20 cellular contexts compared by ENCODE assay signal in the genomic region with DNA sequence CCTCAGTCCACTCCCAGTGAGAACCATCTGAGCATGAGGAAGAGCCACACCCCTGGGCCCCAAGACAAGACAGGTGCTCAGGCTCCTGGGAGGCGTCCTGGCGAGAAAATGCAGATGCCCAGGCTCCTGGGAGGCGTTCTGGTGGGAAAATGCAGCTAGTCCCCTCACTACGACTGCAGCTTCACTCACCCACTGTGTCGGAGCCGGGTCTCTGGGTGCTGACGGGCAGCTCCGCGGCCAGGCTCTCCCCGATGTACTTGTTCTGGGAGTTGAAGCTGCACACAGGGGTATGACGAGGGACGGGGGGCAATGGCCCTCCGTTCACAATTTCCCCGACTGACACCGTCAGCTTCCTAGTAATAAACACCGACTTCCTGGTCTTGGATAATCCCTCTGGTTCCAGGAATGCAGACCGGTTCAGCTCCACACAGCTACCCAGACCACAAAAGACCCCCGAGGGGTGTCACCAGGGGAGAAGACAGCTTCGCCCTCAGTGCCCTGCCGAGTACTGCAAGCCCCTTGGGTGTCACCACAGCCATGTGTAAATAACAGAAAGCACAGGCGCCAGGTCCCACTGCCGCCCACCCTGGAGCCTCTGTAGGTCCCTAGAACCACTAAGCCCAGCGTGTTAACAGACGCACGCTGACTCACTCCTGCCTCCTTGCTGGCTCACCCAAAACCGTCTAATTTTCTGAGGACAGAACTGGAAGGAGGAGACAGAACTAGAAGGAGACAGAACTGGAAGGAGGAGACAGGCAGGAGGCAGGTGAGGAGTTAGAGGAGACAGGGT. TPM values are rescaled to one million over a fixed set of nuclear protein-coding genes. Genes with fewer than 3 reads are reported as not detected.
A peak's percentile ranks its signal among the peaks of the same experiment; 100 is the strongest.
DNase-seq lines count a peak whose midpoint lies in the region; ATAC-seq and TF ChIP-seq lines count a peak whose summit lies in the region.
"Had no signal": no experiment of that assay in that cellular context is flagged by ENCODE, and none has a peak within 500 bp of the region (broad histone marks: within the 10 kb centered on the region; RNA-seq: fewer than 3 reads in every experiment).

No MANE protein-coding gene starts in this region.

- no peak overlapping the region for H3K4me3 Mint-ChIP-seq in activated naive CD8-positive, alpha-beta T cell treated with anti-CD3 and anti-CD28 coated beads, Interleukin-2, amount 10 ng/mL, durations not matched to agents 7 days and 5 days
- no peak overlapping the region for H3K4me3 Mint-ChIP-seq in activated naive CD8-positive, alpha-beta T cell treated with anti-CD3 and anti-CD28 coated beads, Interleukin-2, amount 50 U/mL, for 24 hours
- H3K4me3 Mint-ChIP-seq in stimulated activated effector memory CD8-positive, alpha-beta T cell treated with anti-CD3 and anti-CD28 coated beads, Interleukin-12 subunit alpha, Interleukin-12 subunit beta, amount 100 ng/mL, for 72 hours, result no peak overlapping the region
- H3K4me3 Mint-ChIP-seq: activated B cell treated with CpG ODN at 0.5 μM for 24 hours; activated CD4-positive, alpha-beta memory T cell treated with anti-CD3 and anti-CD28 coated beads, Interleukin-2, amount 10 ng/mL, durations not matched to agents 7 days and 5 days; stimulated activated naive CD8-positive, alpha-beta T cell treated with anti-CD3 and anti-CD28 coated beads, Interleukin-15, amount 100 ng/mL, for 72 hours had no signal

- H3K36me3 Mint-ChIP-seq in activated naive CD8-positive, alpha-beta T cell treated with anti-CD3 and anti-CD28 coated beads, Interleukin-2, amount 10 ng/mL, durations not matched to agents 7 days and 5 days, result peaks cover 13% of the 10 kb centered on the region
- peaks cover 34% of the 10 kb centered on the region for H3K36me3 Mint-ChIP-seq in activated naive CD8-positive, alpha-beta T cell treated with anti-CD3 and anti-CD28 coated beads, Interleukin-2, amount 50 U/mL, for 24 hours (ENCODE audit: low read depth)
- H3K36me3 Mint-ChIP-seq in stimulated activated effector memory CD8-positive, alpha-beta T cell treated with anti-CD3 and anti-CD28 coated beads, Interleukin-12 subunit alpha, Interleukin-12 subunit beta, amount 100 ng/mL, for 72 hours, result peaks cover 96% of the 10 kb centered on the region

- TF ChIP-seq CTCF in fibroblast of mammary gland (conservative IDR thresholded peaks at IDR 0.05; ENCODE audit: control insufficient read depth, insufficient read depth, low read depth, low read length), result no peak

- H3K9me3 Mint-ChIP-seq in activated naive CD8-positive, alpha-beta T cell treated with anti-CD3 and anti-CD28 coated beads, Interleukin-2, amount 10 ng/mL, durations not matched to agents 7 days and 5 days, result no peaks in the 10 kb centered on the region
- H3K9me3 Mint-ChIP-seq in activated naive CD8-positive, alpha-beta T cell treated with anti-CD3 and anti-CD28 coated beads, Interleukin-2, amount 50 U/mL, for 24 hours, result no peaks in the 10 kb centered on the region
- H3K9me3 Mint-ChIP-seq in stimulated activated effector memory CD8-positive, alpha-beta T cell treated with anti-CD3 and anti-CD28 coated beads, Interleukin-12 subunit alpha, Interleukin-12 subunit beta, amount 100 ng/mL, for 72 hours, result no peaks in the 10 kb centered on the region
- H3K9me3 Mint-ChIP-seq: activated B cell treated with CpG ODN at 0.5 μM for 24 hours; activated CD4-positive, alpha-beta memory T cell treated with anti-CD3 and anti-CD28 coated beads, Interleukin-2, amount 10 ng/mL, durations not matched to agents 7 days and 5 days; stimulated activated naive CD8-positive, alpha-beta T cell treated with anti-CD3 and anti-CD28 coated beads, Interleukin-15, amount 100 ng/mL, for 72 hours had no signal

- ATAC-seq in activated naive CD8-positive, alpha-beta T cell treated with anti-CD3 and anti-CD28 coated beads, Interleukin-2, amount 10 ng/mL, durations not matched to agents 7 days and 5 days (ENCODE audit: low read depth), result peak; percentile 25
- ATAC-seq in activated naive CD8-positive, alpha-beta T cell treated with anti-CD3 and anti-CD28 coated beads, Interleukin-2, amount 50 U/mL, for 24 hours, result no peak
- no peak for ATAC-seq in stimulated activated effector memory CD8-positive, alpha-beta T cell treated with anti-CD3 and anti-CD28 coated beads, Interleukin-12 subunit alpha, Interleukin-12 subunit beta, amount 100 ng/mL, for 72 hours
- ATAC-seq in GM21619 (IDR thresholded peaks at IDR 0.05; ENCODE audit: unreplicated experiment), result no peak
- ATAC-seq: stimulated activated naive CD8-positive, alpha-beta T cell treated with anti-CD3 and anti-CD28 coated beads, Interleukin-15, amount 100 ng/mL, for 72 hours had no signal

- no peaks in the 10 kb centered on the region for H3K27me3 Mint-ChIP-seq in activated naive CD8-positive, alpha-beta T cell treated with anti-CD3 and anti-CD28 coated beads, Interleukin-2, amount 10 ng/mL, durations not matched to agents 7 days and 5 days
- no peaks in the 10 kb centered on the region for H3K27me3 Mint-ChIP-seq in activated naive CD8-positive, alpha-beta T cell treated with anti-CD3 and anti-CD28 coated beads, Interleukin-2, amount 50 U/mL, for 24 hours
- H3K27me3 Mint-ChIP-seq: activated B cell treated with CpG ODN at 0.5 μM for 24 hours; activated CD4-positive, alpha-beta memory T cell treated with anti-CD3 and anti-CD28 coated beads, Interleukin-2, amount 10 ng/mL, durations not matched to agents 7 days and 5 days; stimulated activated naive CD8-positive, alpha-beta T cell treated with anti-CD3 and anti-CD28 coated beads, Interleukin-15, amount 100 ng/mL, for 72 hours had no signal

- no peak for DNase-seq in activated naive CD8-positive, alpha-beta T cell treated with anti-CD3 and anti-CD28 coated beads, Interleukin-2, amount 10 ng/mL, durations not matched to agents 7 days and 5 days
- DNase-seq in activated naive CD8-positive, alpha-beta T cell treated with anti-CD3 and anti-CD28 coated beads, Interleukin-2, amount 50 U/mL, for 24 hours, result no peak
- DNase-seq in fibroblast of mammary gland (ENCODE audit: low read depth) (peak; percentile 7), T-helper 9 cell (no peak)
- no peak for DNase-seq in stimulated activated effector memory CD8-positive, alpha-beta T cell treated with anti-CD3 and anti-CD28 coated beads, Interleukin-12 subunit alpha, Interleukin-12 subunit beta, amount 100 ng/mL, for 72 hours (ENCODE audit: low spot score in 2 of 2)
- DNase-seq: activated B cell treated with CpG ODN at 0.5 μM for 24 hours; activated CD4-positive, alpha-beta memory T cell treated with anti-CD3 and anti-CD28 coated beads, Interleukin-2, amount 10 ng/mL, durations not matched to agents 7 days and 5 days; activated gamma-delta T cell; BE2C; DND-41; Kasumi-1; NCI-H1092; NCI-H187 treated with DMSO at 0.1 percent for 48 hours; NCI-H69; SK-N-SH; stimulated activated CD4-positive, alpha-beta T cell treated with anti-CD3 and anti-CD28 coated beads, Interleukin-4, amount 100 ng/mL, for 24 hours; stimulated activated naive CD8-positive, alpha-beta T cell treated with anti-CD3 and anti-CD28 coated beads, Interleukin-15, amount 100 ng/mL, for 72 hours; transverse colon had no signal

- POLR2A ChIA-PET in activated naive CD8-positive, alpha-beta T cell treated with anti-CD3 and anti-CD28 coated beads, Interleukin-2, amount 10 ng/mL, durations not matched to agents 7 days and 5 days (lab: Charles Lee), result interaction anchor here (0.6 to 0.7 kb wide), 2 partner anchors 19 to 368 kb away, joined by 3 to 4 read pairs; no protein-coding TSS in a partner anchor

- H3K27ac Mint-ChIP-seq in activated naive CD8-positive, alpha-beta T cell treated with anti-CD3 and anti-CD28 coated beads, Interleukin-2, amount 10 ng/mL, durations not matched to agents 7 days and 5 days, result no peak overlapping the region
- H3K27ac Mint-ChIP-seq in activated naive CD8-positive, alpha-beta T cell treated with anti-CD3 and anti-CD28 coated beads, Interleukin-2, amount 50 U/mL, for 24 hours, result no peak overlapping the region
- peak overlapping the region; percentile 67 for H3K27ac Mint-ChIP-seq in stimulated activated effector memory CD8-positive, alpha-beta T cell treated with anti-CD3 and anti-CD28 coated beads, Interleukin-12 subunit alpha, Interleukin-12 subunit beta, amount 100 ng/mL, for 72 hours
- H3K27ac Mint-ChIP-seq: activated B cell treated with CpG ODN at 0.5 μM for 24 hours; activated CD4-positive, alpha-beta memory T cell treated with anti-CD3 and anti-CD28 coated beads, Interleukin-2, amount 10 ng/mL, durations not matched to agents 7 days and 5 days had no signal

- no peak overlapping the region for H3K4me3 ChIP-seq in fibroblast of mammary gland (ENCODE audit: control insufficient read depth, low read depth, low read length)
- H3K4me3 ChIP-seq: A549, transverse colon had no signal

- no peaks in the 10 kb centered on the region for H3K4me1 Mint-ChIP-seq in activated naive CD8-positive, alpha-beta T cell treated with anti-CD3 and anti-CD28 coated beads, Interleukin-2, amount 10 ng/mL, durations not matched to agents 7 days and 5 days
- no peaks in the 10 kb centered on the region for H3K4me1 Mint-ChIP-seq in activated naive CD8-positive, alpha-beta T cell treated with anti-CD3 and anti-CD28 coated beads, Interleukin-2, amount 50 U/mL, for 24 hours
- H3K4me1 Mint-ChIP-seq in stimulated activated effector memory CD8-positive, alpha-beta T cell treated with anti-CD3 and anti-CD28 coated beads, Interleukin-12 subunit alpha, Interleukin-12 subunit beta, amount 100 ng/mL, for 72 hours, result peaks cover 3% of the 10 kb centered on the region
- H3K4me1 Mint-ChIP-seq: activated B cell treated with CpG ODN at 0.5 μM for 24 hours; activated CD4-positive, alpha-beta memory T cell treated with anti-CD3 and anti-CD28 coated beads, Interleukin-2, amount 10 ng/mL, durations not matched to agents 7 days and 5 days; stimulated activated naive CD8-positive, alpha-beta T cell treated with anti-CD3 and anti-CD28 coated beads, Interleukin-15, amount 100 ng/mL, for 72 hours had no signal

RNA-seq across cellular contexts. Expression of gene MCM3AP, which starts 19.5 kb away (rescaled TPM):
- 100 to 1,000 TPM; 130 to 150 TPM for total RNA-seq in activated naive CD8-positive, alpha-beta T cell treated with anti-CD3 and anti-CD28 coated beads, Interleukin-2, amount 10 ng/mL, durations not matched to agents 7 days and 5 days

RNA-seq across cellular contexts. Expression of gene YBEY, which starts 20.2 kb away (rescaled TPM):
- 10 to 100 TPM in 1 of 2 experiments, 1 to 10 TPM in 1; 9.6 to 10.7 TPM for total RNA-seq in activated naive CD8-positive, alpha-beta T cell treated with anti-CD3 and anti-CD28 coated beads, Interleukin-2, amount 10 ng/mL, durations not matched to agents 7 days and 5 days

RNA-seq across cellular contexts. Expression of gene LSS, which starts 37.4 kb away (rescaled TPM):
- total RNA-seq in activated naive CD8-positive, alpha-beta T cell treated with anti-CD3 and anti-CD28 coated beads, Interleukin-2, amount 10 ng/mL, durations not matched to agents 7 days and 5 days, result 10 to 100 TPM; 57.6 to 66.7 TPM

RNA-seq across cellular contexts. Expression of gene C21orf58, which starts 57.7 kb away (rescaled TPM):
- 10 to 100 TPM; 50.1 to 53.9 TPM for total RNA-seq in activated naive CD8-positive, alpha-beta T cell treated with anti-CD3 and anti-CD28 coated beads, Interleukin-2, amount 10 ng/mL, durations not matched to agents 7 days and 5 days

RNA-seq across cellular contexts. Expression of gene PCNT, which starts 58.0 kb away (rescaled TPM):
- 10 to 100 TPM; 85.4 to 86.1 TPM for total RNA-seq in activated naive CD8-positive, alpha-beta T cell treated with anti-CD3 and anti-CD28 coated beads, Interleukin-2, amount 10 ng/mL, durations not matched to agents 7 days and 5 days
